21 cellular contexts compared by ENCODE assay signal in the genomic region with DNA sequence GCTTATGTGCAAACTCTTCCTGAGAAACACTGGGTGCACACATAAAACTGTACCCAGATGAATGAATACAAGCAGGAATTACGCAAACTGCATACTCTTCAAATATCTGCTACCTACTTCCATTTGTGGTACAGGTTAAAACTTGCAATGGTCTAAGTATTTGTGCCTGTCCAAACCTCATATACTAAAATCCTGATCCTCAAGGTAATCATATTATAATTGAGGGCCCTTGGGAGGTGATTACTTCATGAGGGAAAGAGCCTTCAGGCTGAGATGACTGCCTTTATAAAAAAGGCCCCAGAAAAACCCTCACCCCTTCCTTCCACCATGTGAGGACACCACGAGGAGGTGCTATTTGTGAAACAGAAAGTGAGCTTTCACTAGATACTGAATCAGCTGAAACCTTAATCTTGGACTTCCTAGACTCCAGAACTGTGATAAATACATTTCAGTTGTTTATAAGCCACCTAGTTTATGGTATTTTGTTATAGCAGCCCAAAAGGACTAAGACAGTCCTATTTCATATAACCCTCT.
"Had no signal": no experiment of that assay in that cellular context is flagged by ENCODE, and none has a peak within 500 bp of the region (broad histone marks: within the 10 kb centered on the region; RNA-seq: fewer than 3 reads in every experiment).

No MANE protein-coding gene starts in this region.

- H3K27ac Mint-ChIP-seq: activated CD4-positive, alpha-beta memory T cell treated with anti-CD3 and anti-CD28 coated beads for 36 hours; activated CD4-positive, alpha-beta T cell treated with anti-CD3 and anti-CD28 coated beads for 36 hours; immature natural killer cell; nephron progenitor cell; stimulated activated naive CD8-positive, alpha-beta T cell treated with anti-CD3 and anti-CD28 coated beads, Interleukin-15, amount 100 ng/mL, for 72 hours; WTC11 had no signal

- H3K4me3 Mint-ChIP-seq: activated CD4-positive, alpha-beta memory T cell treated with anti-CD3 and anti-CD28 coated beads for 36 hours; activated CD4-positive, alpha-beta T cell treated with anti-CD3 and anti-CD28 coated beads for 36 hours; immature natural killer cell; nephron progenitor cell; stimulated activated naive CD8-positive, alpha-beta T cell treated with anti-CD3 and anti-CD28 coated beads, Interleukin-15, amount 100 ng/mL, for 72 hours; WTC11 had no signal

- H3K4me1 ChIP-seq: ascending aorta, esophagus squamous epithelium, left ventricle myocardium inferior, suprapubic skin, transverse colon, vagina had no signal

- H3K4me2 ChIP-seq: smooth muscle cell had no signal

- H3K9me3 ChIP-seq: ascending aorta, esophagus squamous epithelium, suprapubic skin, transverse colon, vagina had no signal

- H3K27me3 Mint-ChIP-seq: activated CD4-positive, alpha-beta memory T cell treated with anti-CD3 and anti-CD28 coated beads for 36 hours; activated CD4-positive, alpha-beta T cell treated with anti-CD3 and anti-CD28 coated beads for 36 hours; stimulated activated naive CD8-positive, alpha-beta T cell treated with anti-CD3 and anti-CD28 coated beads, Interleukin-15, amount 100 ng/mL, for 72 hours had no signal

- H3K4me3 ChIP-seq: ascending aorta, esophagus squamous epithelium, left ventricle myocardium inferior, smooth muscle cell, suprapubic skin, transverse colon, vagina had no signal

- DNase-seq: activated CD4-positive, alpha-beta memory T cell treated with anti-CD3 and anti-CD28 coated beads for 36 hours; activated CD4-positive, alpha-beta T cell treated with anti-CD3 and anti-CD28 coated beads for 36 hours; activated effector memory CD4-positive, alpha-beta T cell treated with Interleukin-2 at 50 U/mL for 16 hours; activated naive CD4-positive, alpha-beta T cell treated with anti-CD3 and anti-CD28 coated beads, Interleukin-2, amount 50 U/mL, for 16 hours; activated T-cell treated with anti-CD3 and anti-CD28 coated beads, Interleukin-2, amount 50 U/mL, for 1 hour; cortex of kidney; esophagus squamous epithelium; immature natural killer cell; kidney glomerular epithelial cell; left ventricle myocardium inferior; nephron progenitor cell; nucleus accumbens; stimulated activated CD4-positive, alpha-beta T cell treated with anti-CD3 and anti-CD28 coated beads, Interleukin-4, amount 100 ng/mL, for 1 hour; stimulated activated naive CD8-positive, alpha-beta T cell treated with anti-CD3 and anti-CD28 coated beads, Interleukin-15, amount 100 ng/mL, for 72 hours; transverse colon had no signal

- H3K9me3 Mint-ChIP-seq: nephron progenitor cell, WTC11 had no signal

- H3K36me3 Mint-ChIP-seq: activated CD4-positive, alpha-beta memory T cell treated with anti-CD3 and anti-CD28 coated beads for 36 hours; WTC11 had no signal

- H3K27ac ChIP-seq: ascending aorta, esophagus squamous epithelium, left ventricle myocardium inferior, suprapubic skin, transverse colon, vagina had no signal

- ATAC-seq: activated CD4-positive, alpha-beta T cell treated with anti-CD3 and anti-CD28 coated beads for 36 hours; sciatic nerve; stimulated activated naive CD8-positive, alpha-beta T cell treated with anti-CD3 and anti-CD28 coated beads, Interleukin-15, amount 100 ng/mL, for 72 hours; WTC11 had no signal

- H3K4me1 Mint-ChIP-seq: activated CD4-positive, alpha-beta T cell treated with anti-CD3 and anti-CD28 coated beads for 36 hours; immature natural killer cell; nephron progenitor cell; stimulated activated naive CD8-positive, alpha-beta T cell treated with anti-CD3 and anti-CD28 coated beads, Interleukin-15, amount 100 ng/mL, for 72 hours had no signal

- H3K27me3 ChIP-seq: ascending aorta, esophagus squamous epithelium, suprapubic skin, transverse colon, vagina had no signal

- H3K36me3 ChIP-seq: ascending aorta, esophagus squamous epithelium, left ventricle myocardium inferior, suprapubic skin, transverse colon, vagina had no signal
